In genomic region chr17:20066253-20066652, GRCh38 we compare ENCODE assay signal across 14 cellular contexts. TPM values are rescaled to one million over a fixed set of nuclear protein-coding genes. Genes with fewer than 3 reads are reported as not detected.
DNase-seq lines count a peak whose midpoint lies in the region; ATAC-seq, FAIRE-seq and TF ChIP-seq lines count a peak whose summit lies in the region.
"Had no signal": no experiment of that assay in that cellular context is flagged by ENCODE, and none has a peak within 500 bp of the region (broad histone marks: within the 10 kb centered on the region; RNA-seq: fewer than 3 reads in every experiment).

No MANE protein-coding gene starts in this region.

- POLR2A ChIA-PET in A549 (lab: Yijun Ruan, JAX): interaction anchor here (1.3 kb wide), 1 partner anchor 56 kb away, joined by 14 read pairs; no protein-coding TSS in a partner anchor

- H3K36me3 Mint-ChIP-seq in nephron progenitor cell (ENCODE audit: low read depth): no peaks in the 10 kb centered on the region
- H3K36me3 Mint-ChIP-seq: natural killer cell had no signal

- FAIRE-seq in A549 (lab: Jason Lieb, UNC): peak; percentile 95
- FAIRE-seq: GM12892 had no signal

- H3K27me3 Mint-ChIP-seq in nephron progenitor cell (ENCODE audit: low read depth, poor library complexity): peaks cover 3% of the 10 kb centered on the region

- WGBS in A549 (ENCODE audit: missing lambda C conversion rate): under 1% methylated on average over 4 of the region's 4 CpGs

- no peak overlapping the region for H3K4me3 ChIP-seq in A549
- H3K4me3 ChIP-seq in epithelial cell of esophagus (ENCODE audit: low read length): no peak overlapping the region

- H3K9me3 Mint-ChIP-seq in nephron progenitor cell: no peaks in the 10 kb centered on the region
- H3K9me3 Mint-ChIP-seq: activated T-helper 1 cell treated with anti-CD3 and anti-CD28 coated beads, Interleukin-12 subunit alpha, Interleukin-12 subunit beta, Interleukin-2, Interleukin-4 antibody, amounts not matched to agents 30 ng/mL and 10 ng/mL and 1 ng/mL, durations not matched to agents 14 hours and 24 hours and 36 hours; natural killer cell; T-helper 1 cell treated with Interleukin-12 subunit alpha and Interleukin-12 subunit beta and Interleukin-4 antibody, amounts not matched to agents 30 μg/mL and 1 μg/mL, for 36 hours had no signal

- ATAC-seq in A549: peak; percentile 58 to 75; a peak in 5 of 6 replicates
- no peak for ATAC-seq in GM21360 (IDR thresholded peaks at IDR 0.05; ENCODE audit: unreplicated experiment)
- ATAC-seq in HG02938 (IDR thresholded peaks at IDR 0.05; ENCODE audit: unreplicated experiment): no peak
- ATAC-seq: natural killer cell had no signal

- H3K4me2 ChIP-seq in A549: peak overlapping the region; percentile 75

- H3K27ac ChIP-seq in A549: peak overlapping the region; percentile 89 to 90

- 0 out of 5 replicates have a peak, but pooled peaks have one; percentile 1 to 12 for TF ChIP-seq RAD21 in A549 (conservative IDR thresholded peaks at IDR 0.05 in 1 of 2, IDR thresholded peaks at IDR 0.05 in 1 of 2)

- no peak overlapping the region for H3K4me3 Mint-ChIP-seq in nephron progenitor cell
- H3K4me3 Mint-ChIP-seq: activated T-helper 1 cell treated with anti-CD3 and anti-CD28 coated beads, Interleukin-12 subunit alpha, Interleukin-12 subunit beta, Interleukin-2, Interleukin-4 antibody, amounts not matched to agents 30 ng/mL and 10 ng/mL and 1 ng/mL, durations not matched to agents 14 hours and 24 hours and 36 hours; natural killer cell; T-helper 1 cell treated with Interleukin-12 subunit alpha and Interleukin-12 subunit beta and Interleukin-4 antibody, amounts not matched to agents 30 μg/mL and 1 μg/mL, for 36 hours had no signal

- no peak for TF ChIP-seq POLR2A in A549 (IDR thresholded peaks at IDR 0.05; ENCODE audit: low read length)

- CTCF ChIA-PET in A549 (lab: Yijun Ruan, JAX): interaction anchor here (1.2 to 9.1 kb wide), 11 partner anchors 9 to 300 kb away, joined by 3 to 60 read pairs (median 4); partner anchors contain the start of gene SPECC1

- no peaks in the 10 kb centered on the region for H3K9me3 ChIP-seq in A549
- H3K9me3 ChIP-seq: BE2C had no signal

- peaks cover 4% of the 10 kb centered on the region for H3K4me1 Mint-ChIP-seq in nephron progenitor cell

- no peak; a peak in 1 of 5 replicates for TF ChIP-seq EP300 in A549 (IDR thresholded peaks at IDR 0.05)

- no peak overlapping the region for H3K27ac Mint-ChIP-seq in nephron progenitor cell
- H3K27ac Mint-ChIP-seq: activated T-helper 1 cell treated with anti-CD3 and anti-CD28 coated beads, Interleukin-12 subunit alpha, Interleukin-12 subunit beta, Interleukin-2, Interleukin-4 antibody, amounts not matched to agents 30 ng/mL and 10 ng/mL and 1 ng/mL, durations not matched to agents 14 hours and 24 hours and 36 hours; natural killer cell; T-helper 1 cell treated with Interleukin-12 subunit alpha and Interleukin-12 subunit beta and Interleukin-4 antibody, amounts not matched to agents 30 μg/mL and 1 μg/mL, for 36 hours had no signal

- DNase-seq in A549 (ENCODE audit: low read depth in 1 of 2, low spot score in 1 of 2) (peak; percentile 61 to 84), NCI-H446 treated with DMSO at 0.1 percent for 48 hours (lab: John Stamatoyannopoulos, UW) (peak; percentile 65), epithelial cell of esophagus (ENCODE audit: low read depth) (peak; percentile 89), middle frontal gyrus (ENCODE audit: extremely low spot score, low spot score) (peak; percentile 60), nephron progenitor cell (no peak)
- no peak for DNase-seq in activated T-cell treated with anti-CD3 and anti-CD28 coated beads, Interleukin-2, amount 50 U/mL, for 1 hour
- DNase-seq: BE2C, erythroblast, natural killer cell had no signal

- H3K4me1 ChIP-seq in A549: peaks cover 54% of the 10 kb centered on the region
- H3K4me1 ChIP-seq: BE2C had no signal

- TF ChIP-seq CTCF in A549 (IDR thresholded peaks at IDR 0.05): no peak
- TF ChIP-seq CTCF in epithelial cell of esophagus (IDR thresholded peaks at IDR 0.05; ENCODE audit: insufficient read depth, low read depth, low read length, missing control alignments): no peak
- no peak for TF ChIP-seq CTCF in nephron progenitor cell (IDR thresholded peaks at IDR 0.05)

TF ChIP-seq in A549, 52 proteins besides CTCF, POLR2A, EP300 and RAD21:
- TF ChIP-seq FOSL2 (IDR thresholded peaks at IDR 0.05) (peak; percentile 45; the same call in 1 of the 2 replicates), FOSL2 (CRISPR knock-in tag; IDR thresholded peaks at IDR 0.05) (no peak), GATA3 (IDR thresholded peaks at IDR 0.05; ENCODE audit: borderline replicate concordance) (peak; percentile 62; the same call in 1 of the 2 replicates), E2F6 (IDR thresholded peaks at IDR 0.05; ENCODE audit: borderline replicate concordance, low read depth) (no peak), ZNF302 (CRISPR knock-in tag; IDR thresholded peaks at IDR 0.05) (0 out of 2 replicates have a peak, but pooled peaks have one; percentile 33), CHD4 (IDR thresholded peaks at IDR 0.05; ENCODE audit: borderline replicate concordance) (no peak), HOXA7 (CRISPR knock-in tag; IDR thresholded peaks at IDR 0.05) (0 out of 2 replicates have a peak, but pooled peaks have one; percentile 25), HEYL (CRISPR knock-in tag; IDR thresholded peaks at IDR 0.05) (no peak), JUN (IDR thresholded peaks at IDR 0.05) (peak; percentile 59 to 80; a peak in 3 of 5 replicates), ZSCAN20 (CRISPR knock-in tag; IDR thresholded peaks at IDR 0.05) (no peak), JUNB (IDR thresholded peaks at IDR 0.05) (peak; percentile 61)
- TF ChIP-seq, protein P1, sequence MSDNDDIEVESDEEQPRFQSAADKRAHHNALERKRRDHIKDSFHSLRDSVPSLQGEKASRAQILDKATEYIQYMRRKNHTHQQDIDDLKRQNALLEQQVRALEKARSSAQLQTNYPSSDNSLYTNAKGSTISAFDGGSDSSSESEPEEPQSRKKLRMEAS (IDR thresholded peaks at IDR 0.05): 0 out of 2 replicates have a peak, but pooled peaks have one; percentile 57

RNA-seq across cellular contexts. Expression of gene SPECC1, which starts 57.1 kb away (rescaled TPM):
- 40.1 and 45.1 TPM in 2 replicates for polyA plus RNA-seq in A549 (2011; rRNA removed)
- polyA plus RNA-seq in A549 (2012; cell fraction: cytosol; rRNA removed): 22.0 and 23.5 TPM in 2 replicates
- polyA plus RNA-seq in A549 (2012; cell fraction: nucleus; rRNA removed): 27.4 and 30.6 TPM in 2 replicates
- polyA plus RNA-seq in A549 (2017; fragmentation: RNase III; extraction: RNeasy Plus Mini Kit Qiagen cat#74134 plus additional on column Dnase treatment): 55.0 to 70.3 TPM (median 66.2 TPM) in 3 replicates
- 62.3 and 65.1 TPM in 2 replicates for polyA minus RNA-seq in A549 (2011; rRNA and poly(A)+ RNA removed)

Comparison
In these comparisons a context has a peak if more than half of its experiments do, and no peak if none do; other contexts are left out.
1. ATAC-seq: peak in A549 (2 of 2); none in GM21360 (single experiment) and HG02938 (single experiment).
2. DNase-seq: peak in A549 (2 of 2), NCI-H446 treated with DMSO at 0.1 percent for 48 hours (single experiment), epithelial cell of esophagus (single experiment) and middle frontal gyrus (single experiment); none in activated T-cell treated with anti-CD3 and anti-CD28 coated beads, Interleukin-2, amount 50 U/mL, for 1 hour (single experiment) and nephron progenitor cell (single experiment).